ENCODE assay signal across 1 cellular context in genomic region chr22:35540600-35541253, GRCh38.
TF ChIP-seq lines count a peak whose summit lies in the region.

A gene with protein sequence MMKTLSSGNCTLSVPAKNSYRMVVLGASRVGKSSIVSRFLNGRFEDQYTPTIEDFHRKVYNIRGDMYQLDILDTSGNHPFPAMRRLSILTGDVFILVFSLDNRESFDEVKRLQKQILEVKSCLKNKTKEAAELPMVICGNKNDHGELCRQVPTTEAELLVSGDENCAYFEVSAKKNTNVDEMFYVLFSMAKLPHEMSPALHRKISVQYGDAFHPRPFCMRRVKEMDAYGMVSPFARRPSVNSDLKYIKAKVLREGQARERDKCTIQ (plus strand): TSS chr22:35540831. CDS start chr22:35546810, 5,979 bp downstream.

TF ChIP-seq in HEK293, 187 proteins besides CTCF, POLR2A, EP300 and RAD21 (continued from another document and continues in another):
- TF ChIP-seq, protein P1, sequence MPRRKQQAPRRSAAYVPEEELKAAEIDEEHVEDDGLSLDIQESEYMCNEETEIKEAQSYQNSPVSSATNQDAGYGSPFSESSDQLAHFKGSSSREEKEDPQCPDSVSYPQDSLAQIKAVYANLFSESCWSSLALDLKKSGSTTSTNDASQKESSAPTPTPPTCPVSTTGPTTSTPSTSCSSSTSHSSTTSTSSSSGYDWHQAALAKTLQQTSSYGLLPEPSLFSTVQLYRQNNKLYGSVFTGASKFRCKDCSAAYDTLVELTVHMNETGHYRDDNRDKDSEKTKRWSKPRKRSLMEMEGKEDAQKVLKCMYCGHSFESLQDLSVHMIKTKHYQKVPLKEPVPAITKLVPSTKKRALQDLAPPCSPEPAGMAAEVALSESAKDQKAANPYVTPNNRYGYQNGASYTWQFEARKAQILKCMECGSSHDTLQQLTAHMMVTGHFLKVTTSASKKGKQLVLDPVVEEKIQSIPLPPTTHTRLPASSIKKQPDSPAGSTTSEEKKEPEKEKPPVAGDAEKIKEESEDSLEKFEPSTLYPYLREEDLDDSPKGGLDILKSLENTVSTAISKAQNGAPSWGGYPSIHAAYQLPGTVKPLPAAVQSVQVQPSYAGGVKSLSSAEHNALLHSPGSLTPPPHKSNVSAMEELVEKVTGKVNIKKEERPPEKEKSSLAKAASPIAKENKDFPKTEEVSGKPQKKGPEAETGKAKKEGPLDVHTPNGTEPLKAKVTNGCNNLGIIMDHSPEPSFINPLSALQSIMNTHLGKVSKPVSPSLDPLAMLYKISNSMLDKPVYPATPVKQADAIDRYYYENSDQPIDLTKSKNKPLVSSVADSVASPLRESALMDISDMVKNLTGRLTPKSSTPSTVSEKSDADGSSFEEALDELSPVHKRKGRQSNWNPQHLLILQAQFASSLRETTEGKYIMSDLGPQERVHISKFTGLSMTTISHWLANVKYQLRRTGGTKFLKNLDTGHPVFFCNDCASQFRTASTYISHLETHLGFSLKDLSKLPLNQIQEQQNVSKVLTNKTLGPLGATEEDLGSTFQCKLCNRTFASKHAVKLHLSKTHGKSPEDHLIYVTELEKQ (tag by site-specific recombination; IDR thresholded peaks at IDR 0.05; ENCODE audit: borderline replicate concordance), result no peak
- TF ChIP-seq, protein P2, sequence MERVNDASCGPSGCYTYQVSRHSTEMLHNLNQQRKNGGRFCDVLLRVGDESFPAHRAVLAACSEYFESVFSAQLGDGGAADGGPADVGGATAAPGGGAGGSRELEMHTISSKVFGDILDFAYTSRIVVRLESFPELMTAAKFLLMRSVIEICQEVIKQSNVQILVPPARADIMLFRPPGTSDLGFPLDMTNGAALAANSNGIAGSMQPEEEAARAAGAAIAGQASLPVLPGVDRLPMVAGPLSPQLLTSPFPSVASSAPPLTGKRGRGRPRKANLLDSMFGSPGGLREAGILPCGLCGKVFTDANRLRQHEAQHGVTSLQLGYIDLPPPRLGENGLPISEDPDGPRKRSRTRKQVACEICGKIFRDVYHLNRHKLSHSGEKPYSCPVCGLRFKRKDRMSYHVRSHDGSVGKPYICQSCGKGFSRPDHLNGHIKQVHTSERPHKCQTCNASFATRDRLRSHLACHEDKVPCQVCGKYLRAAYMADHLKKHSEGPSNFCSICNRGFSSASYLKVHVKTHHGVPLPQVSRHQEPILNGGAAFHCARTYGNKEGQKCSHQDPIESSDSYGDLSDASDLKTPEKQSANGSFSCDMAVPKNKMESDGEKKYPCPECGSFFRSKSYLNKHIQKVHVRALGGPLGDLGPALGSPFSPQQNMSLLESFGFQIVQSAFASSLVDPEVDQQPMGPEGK (tag by site-specific recombination; IDR thresholded peaks at IDR 0.05), result peak; percentile 89
- TF ChIP-seq ZNF76 (tag by site-specific recombination; IDR thresholded peaks at IDR 0.05; ENCODE audit: borderline replicate concordance, low read depth) (no peak), ZNF626 (tag by site-specific recombination; IDR thresholded peaks at IDR 0.05) (no peak), GLIS1 (tag by site-specific recombination; IDR thresholded peaks at IDR 0.05) (peak; percentile 96), ZNF558 (tag by site-specific recombination; IDR thresholded peaks at IDR 0.05) (no peak), ZNF366 (tag by site-specific recombination; conservative IDR thresholded peaks at IDR 0.05) (peak; percentile 88), ZNF2 (tag by site-specific recombination; IDR thresholded peaks at IDR 0.05) (0 out of 2 replicates have a peak, but pooled peaks have one; percentile 39), ZFHX2 (tag by site-specific recombination; conservative IDR thresholded peaks at IDR 0.05) (peak; percentile 82), KLF16 (tag by site-specific recombination; IDR thresholded peaks at IDR 0.05) (peak; percentile 48; the same call in 1 of the 2 replicates), GLIS2 (tag by site-specific recombination; IDR thresholded peaks at IDR 0.05) (peak; percentile 96), ZNF274 (IDR thresholded peaks at IDR 0.05; ENCODE audit: low read length) (no peak), ZNF274 (tag by site-specific recombination; IDR thresholded peaks at IDR 0.05; ENCODE audit: borderline replicate concordance) (no peak), ZNF513 (tag by site-specific recombination; IDR thresholded peaks at IDR 0.05) (no peak), ZNF16 (tag by site-specific recombination; IDR thresholded peaks at IDR 0.05; ENCODE audit: low read depth) (no peak), ZNF747 (tag by site-specific recombination; IDR thresholded peaks at IDR 0.05) (no peak), GLI4 (tag by site-specific recombination; IDR thresholded peaks at IDR 0.05) (peak; percentile 99), BCL11B (tag by site-specific recombination; IDR thresholded peaks at IDR 0.05; ENCODE audit: low read depth) (no peak), ZNF324 (tag by site-specific recombination; IDR thresholded peaks at IDR 0.05) (no peak), ZNF596 (tag by site-specific recombination; IDR thresholded peaks at IDR 0.05) (no peak), ZNF704 (tag by site-specific recombination; IDR thresholded peaks at IDR 0.05) (no peak), ZSCAN30 (tag by site-specific recombination; IDR thresholded peaks at IDR 0.05) (no peak), ZBTB10 (tag by site-specific recombination; IDR thresholded peaks at IDR 0.05) (peak; percentile 80), ZNF280D (tag by site-specific recombination; IDR thresholded peaks at IDR 0.05) (no peak), ZBTB7A (tag by site-specific recombination; IDR thresholded peaks at IDR 0.05; ENCODE audit: low read depth) (no peak), GLI2 (tag by site-specific recombination; IDR thresholded peaks at IDR 0.05; ENCODE audit: borderline replicate concordance, low read depth) (no peak), MZF1 (tag by site-specific recombination; IDR thresholded peaks at IDR 0.05; ENCODE audit: borderline replicate concordance) (no peak), ZXDB (tag by site-specific recombination; IDR thresholded peaks at IDR 0.05) (0 out of 2 replicates have a peak, but pooled peaks have one; percentile 41), ELK4 (IDR thresholded peaks at IDR 0.05; ENCODE audit: borderline replicate concordance, low read depth, low read length) (no peak), ZBTB49 (tag by site-specific recombination; IDR thresholded peaks at IDR 0.05; ENCODE audit: low read depth) (no peak), KLF1 (tag by site-specific recombination; IDR thresholded peaks at IDR 0.05) (0 out of 2 replicates have a peak, but pooled peaks have one; percentile 15), ZNF10 (tag by site-specific recombination; IDR thresholded peaks at IDR 0.05) (peak; percentile 76; the same call in 1 of the 2 replicates)
- TF ChIP-seq, protein P3, sequence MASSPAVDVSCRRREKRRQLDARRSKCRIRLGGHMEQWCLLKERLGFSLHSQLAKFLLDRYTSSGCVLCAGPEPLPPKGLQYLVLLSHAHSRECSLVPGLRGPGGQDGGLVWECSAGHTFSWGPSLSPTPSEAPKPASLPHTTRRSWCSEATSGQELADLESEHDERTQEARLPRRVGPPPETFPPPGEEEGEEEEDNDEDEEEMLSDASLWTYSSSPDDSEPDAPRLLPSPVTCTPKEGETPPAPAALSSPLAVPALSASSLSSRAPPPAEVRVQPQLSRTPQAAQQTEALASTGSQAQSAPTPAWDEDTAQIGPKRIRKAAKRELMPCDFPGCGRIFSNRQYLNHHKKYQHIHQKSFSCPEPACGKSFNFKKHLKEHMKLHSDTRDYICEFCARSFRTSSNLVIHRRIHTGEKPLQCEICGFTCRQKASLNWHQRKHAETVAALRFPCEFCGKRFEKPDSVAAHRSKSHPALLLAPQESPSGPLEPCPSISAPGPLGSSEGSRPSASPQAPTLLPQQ (tag by site-specific recombination; IDR thresholded peaks at IDR 0.05), result peak; percentile 23; the same call in 1 of the 2 replicates
